12 cellular contexts compared by ENCODE assay signal in genomic region chr15:91924842-91925495, GRCh38.
DNase-seq lines count a peak whose midpoint lies in the region; ATAC-seq and TF ChIP-seq lines count a peak whose summit lies in the region.
"Had no signal": no experiment of that assay in that cellular context is flagged by ENCODE, and none has a peak within 500 bp of the region (broad histone marks: within the 10 kb centered on the region; RNA-seq: fewer than 3 reads in every experiment).

No MANE protein-coding gene starts in this region.

- no peak for TF ChIP-seq EP300 in stomach (IDR thresholded peaks at IDR 0.05)

- H3K4me1 Mint-ChIP-seq in central memory CD8-positive, alpha-beta T cell = peaks cover 61% of the 10 kb centered on the region
- H3K4me1 Mint-ChIP-seq in type B pancreatic cell (ENCODE audit: unreplicated experiment) = peaks cover 45% of the 10 kb centered on the region

- H3K36me3 ChIP-seq in heart right ventricle (no peaks in the 10 kb centered on the region), mucosa of descending colon (ENCODE audit: low read depth) (no peaks in the 10 kb centered on the region), stomach (no peaks in the 10 kb centered on the region), Peyer's patch (no peaks in the 10 kb centered on the region)

- H3K4me3 ChIP-seq in heart right ventricle (no peak overlapping the region), mucosa of descending colon (no peak overlapping the region), stomach (no peak overlapping the region), Peyer's patch (no peak overlapping the region)
- H3K4me3 ChIP-seq: A549 had no signal

- no peak for DNase-seq in heart right ventricle
- DNase-seq in left ventricle myocardium superior = no peak
- no peak for DNase-seq in central memory CD8-positive, alpha-beta T cell (ENCODE audit: low spot score in 2 of 2)
- DNase-seq in mucosa of descending colon = no peak
- no peak for DNase-seq in type B pancreatic cell (ENCODE audit: extremely low spot score, unreplicated experiment)
- no peak for DNase-seq in stomach
- DNase-seq in Peyer's patch = no peak
- DNase-seq: COR-L47, KBM-7, NCI-H1436 treated with DMSO at 0.1 percent for 48 hours, NCI-H2227 treated with DMSO at 0.1 percent for 48 hours had no signal

- peak overlapping the region; percentile 16 for H3K27ac Mint-ChIP-seq in central memory CD8-positive, alpha-beta T cell (ENCODE audit: low read depth)
- H3K27ac Mint-ChIP-seq in type B pancreatic cell = peak overlapping the region; percentile 50

- ATAC-seq in heart right ventricle (no peak), left ventricle myocardium superior (no peak), mucosa of descending colon (peak; percentile 84)
- ATAC-seq in central memory CD8-positive, alpha-beta T cell (replicated peaks; ENCODE audit: extremely low read depth, poor library complexity, severe bottlenecking) = no peak
- ATAC-seq: A549 had no signal

- no peaks in the 10 kb centered on the region for H3K27me3 Mint-ChIP-seq in central memory CD8-positive, alpha-beta T cell
- no peaks in the 10 kb centered on the region for H3K27me3 Mint-ChIP-seq in type B pancreatic cell

- TF ChIP-seq CTCF in heart right ventricle (IDR thresholded peaks at IDR 0.05) = no peak
- TF ChIP-seq CTCF in mucosa of descending colon (IDR thresholded peaks at IDR 0.05) = no peak
- no peak for TF ChIP-seq CTCF in type B pancreatic cell (conservative IDR thresholded peaks at IDR 0.05)
- no peak for TF ChIP-seq CTCF in stomach (IDR thresholded peaks at IDR 0.05)
- no peak for TF ChIP-seq CTCF in Peyer's patch (IDR thresholded peaks at IDR 0.05)

- TF ChIP-seq POLR2A in stomach (IDR thresholded peaks at IDR 0.05) (no peak), Peyer's patch (IDR thresholded peaks at IDR 0.05) (no peak)

- no peaks in the 10 kb centered on the region for H3K27me3 ChIP-seq in heart right ventricle
- no peaks in the 10 kb centered on the region for H3K27me3 ChIP-seq in stomach
- H3K27me3 ChIP-seq in Peyer's patch = no peaks in the 10 kb centered on the region

- intact Hi-C loops in heart right ventricle (cut with DNase I) (loop anchor here in 6 of 10 donors (5.0 kb wide), 3 partner anchors 38 to 73 kb away; partner anchors contain the start of gene SLCO3A1 (in 4 of the 6)), left ventricle myocardium superior (cut with micrococcal nuclease) (loop anchor here (10.0 kb wide), 1 partner anchor 70 kb away; the partner anchor contains the start of gene SLCO3A1), mucosa of descending colon (cut with DNase I, micrococcal nuclease) (no loop called here), stomach (cut with DNase I; ENCODE audit: low total_unique reads) (no loop called here)

- H3K4me1 ChIP-seq in heart right ventricle (peaks cover 31 to 100% (median 90%) of the 10 kb centered on the region in 9 donors), mucosa of descending colon (ENCODE audit: low read depth) (peaks cover 31% of the 10 kb centered on the region), stomach (peaks cover 9 to 61% (median 33%) of the 10 kb centered on the region in 4 donors), Peyer's patch (peaks cover 0 to 15% (median 0%) of the 10 kb centered on the region in 4 donors)
- H3K4me1 ChIP-seq: A549 had no signal

- H3K27ac ChIP-seq in heart right ventricle (peak overlapping the region in 6 of 10 donors; percentile 10 to 61 (median 50)), stomach (peak overlapping the region in 2 of 5 donors; percentile 32 to 54), Peyer's patch (no peak overlapping the region)
- H3K27ac ChIP-seq: A549 had no signal

- H3K4me3 Mint-ChIP-seq in central memory CD8-positive, alpha-beta T cell = no peak overlapping the region
- H3K4me3 Mint-ChIP-seq in type B pancreatic cell = no peak overlapping the region

- H3K9me3 ChIP-seq in heart right ventricle (no peaks in the 10 kb centered on the region), mucosa of descending colon (no peaks in the 10 kb centered on the region), stomach (no peaks in the 10 kb centered on the region), Peyer's patch (no peaks in the 10 kb centered on the region)
- H3K9me3 ChIP-seq: A549 had no signal

- 67 to 80% methylated on average over 4 of the region's 4 CpGs for WGBS in heart right ventricle, 2 donors
- 29 to 62% (median 33%) methylated on average over 4 of the region's 4 CpGs for WGBS in stomach, 5 donors

- no peaks in the 10 kb centered on the region for H3K9me3 Mint-ChIP-seq in central memory CD8-positive, alpha-beta T cell
- no peaks in the 10 kb centered on the region for H3K9me3 Mint-ChIP-seq in type B pancreatic cell

- peaks cover 3% of the 10 kb centered on the region for H3K36me3 Mint-ChIP-seq in central memory CD8-positive, alpha-beta T cell (ENCODE audit: insufficient read depth)
- H3K36me3 Mint-ChIP-seq in type B pancreatic cell = peaks cover 2% of the 10 kb centered on the region

Comparison
In these comparisons a context has a peak if more than half of its experiments do, and no peak if none do; other contexts are left out.
1. H3K27ac ChIP-seq: peak in heart right ventricle (6 of 10); none in Peyer's patch (0 of 4).
2. intact Hi-C loops: an anchor here in heart right ventricle (5.0 kb wide) and left ventricle myocardium superior (10.0 kb wide); none called in mucosa of descending colon and stomach.